In genomic region chr15:67652586-67652985, GRCh38 we compare ENCODE assay signal across 28 cellular contexts.
"Had no signal": no experiment of that assay in that cellular context is flagged by ENCODE, and none has a peak within 500 bp of the region (broad histone marks: within the 10 kb centered on the region; RNA-seq: fewer than 3 reads in every experiment).

No MANE protein-coding gene starts in this region.

- DNase-seq: colonic mucosa; effector CD8-positive, alpha-beta T cell; erythroblast; esophagus squamous epithelium; foreskin melanocyte; left ventricle myocardium superior; mucosa of descending colon; naive B cell; right lobe of liver; small intestine; stimulated activated CD4-positive, alpha-beta T cell treated with anti-CD3 and anti-CD28 coated beads, Interleukin-12 subunit alpha, Interleukin-12 subunit beta, amount 100 ng/mL, for 4 hours; stimulated activated CD4-positive, alpha-beta T cell treated with anti-CD3 and anti-CD28 coated beads, Interleukin-1b, Interleukin-23, amount 100 ng/mL, for 48 hours; stimulated activated CD4-positive, alpha-beta T cell treated with anti-CD3 and anti-CD28 coated beads, Interleukin-4, amount 100 ng/mL, for 1 hour; stimulated activated CD8-positive, alpha-beta memory T cell treated with anti-CD3 and anti-CD28 coated beads, Interleukin-4, amount 100 ng/mL, for 48 hours; stimulated activated naive CD4-positive, alpha-beta T cell; stimulated activated naive CD8-positive, alpha-beta T cell treated with anti-CD3 and anti-CD28 coated beads, Interleukin-15, amount 100 ng/mL, for 72 hours; transverse colon; upper lobe of right lung; uterus had no signal

- H3K27me3 Mint-ChIP-seq: dendritic cell treated with granulocyte-macrophage colony-stimulating factor and Interleukin-4, amounts not matched to agents 40 ng/mL and 50 ng/mL, for 4 days; memory B cell; naive B cell; natural killer cell treated with Interleukin-12 subunit alpha and Interleukin-12 subunit beta and Interleukin-15 and Interleukin-18, amount 100 ng/mL, for 72 hours; progenitor cell of endocrine pancreas; stimulated activated naive CD8-positive, alpha-beta T cell treated with anti-CD3 and anti-CD28 coated beads, Interleukin-15, amount 100 ng/mL, for 72 hours had no signal

- H3K9me3 ChIP-seq: colonic mucosa, neutrophil, right lobe of liver had no signal

- H3K4me3 Mint-ChIP-seq: dendritic cell treated with granulocyte-macrophage colony-stimulating factor and Interleukin-4, amounts not matched to agents 40 ng/mL and 50 ng/mL, for 4 days; memory B cell; naive B cell; natural killer cell treated with Interleukin-12 subunit alpha and Interleukin-12 subunit beta and Interleukin-15 and Interleukin-18, amount 100 ng/mL, for 72 hours; neural crest cell; stimulated activated naive CD8-positive, alpha-beta T cell treated with anti-CD3 and anti-CD28 coated beads, Interleukin-15, amount 100 ng/mL, for 72 hours had no signal

- H3K4me1 Mint-ChIP-seq: memory B cell; naive B cell; neural crest cell; stimulated activated naive CD8-positive, alpha-beta T cell treated with anti-CD3 and anti-CD28 coated beads, Interleukin-15, amount 100 ng/mL, for 72 hours had no signal

- H3K4me1 ChIP-seq: colonic mucosa, esophagus squamous epithelium, parathyroid adenoma, right lobe of liver, suprapubic skin, transverse colon, upper lobe of right lung, uterus had no signal

- H3K4me3 ChIP-seq: colonic mucosa, esophagus squamous epithelium, lung, mucosa of descending colon, right lobe of liver, suprapubic skin, transverse colon, upper lobe of right lung, uterus had no signal

- H3K27ac Mint-ChIP-seq: dendritic cell treated with granulocyte-macrophage colony-stimulating factor and Interleukin-4, amounts not matched to agents 40 ng/mL and 50 ng/mL, for 4 days; memory B cell; natural killer cell treated with Interleukin-12 subunit alpha and Interleukin-12 subunit beta and Interleukin-15 and Interleukin-18, amount 100 ng/mL, for 72 hours; progenitor cell of endocrine pancreas; stimulated activated naive CD8-positive, alpha-beta T cell treated with anti-CD3 and anti-CD28 coated beads, Interleukin-15, amount 100 ng/mL, for 72 hours had no signal

- H3K36me3 ChIP-seq: colonic mucosa, neutrophil, right lobe of liver, uterus had no signal

- H3K27me3 ChIP-seq: colonic mucosa, esophagus squamous epithelium, neutrophil, right lobe of liver, suprapubic skin, transverse colon, upper lobe of right lung, uterus had no signal
